Comparison of ENCODE assay signal across 1 cellular context in genomic region chr7:132319481-132319880, GRCh38.
TF ChIP-seq lines count a peak whose summit lies in the region.

No MANE protein-coding gene starts in this region.

TF ChIP-seq in H1, 55 proteins besides CTCF, POLR2A, EP300 and RAD21 (continued from another document):
- TF ChIP-seq KDM5A (IDR thresholded peaks at IDR 0.05; ENCODE audit: low read length) = no peak
- TF ChIP-seq BCL11A (IDR thresholded peaks at IDR 0.05; ENCODE audit: low read depth in 2 of 2, low read length in 2 of 2) = no peak
- no peak for TF ChIP-seq JUND (IDR thresholded peaks at IDR 0.05; ENCODE audit: low read length)
- TF ChIP-seq SIX5 (IDR thresholded peaks at IDR 0.05; ENCODE audit: low read depth, low read length) = no peak
- no peak for TF ChIP-seq NANOG (IDR thresholded peaks at IDR 0.05; ENCODE audit: insufficient read depth, low read depth, low read length, poor library complexity, severe bottlenecking)
- no peak for TF ChIP-seq TAF7 (optimal IDR thresholded peaks at IDR 0.05; ENCODE audit: borderline replicate concordance, low read depth, low read length)
